16 cellular contexts compared by ENCODE assay signal in the genomic region with DNA sequence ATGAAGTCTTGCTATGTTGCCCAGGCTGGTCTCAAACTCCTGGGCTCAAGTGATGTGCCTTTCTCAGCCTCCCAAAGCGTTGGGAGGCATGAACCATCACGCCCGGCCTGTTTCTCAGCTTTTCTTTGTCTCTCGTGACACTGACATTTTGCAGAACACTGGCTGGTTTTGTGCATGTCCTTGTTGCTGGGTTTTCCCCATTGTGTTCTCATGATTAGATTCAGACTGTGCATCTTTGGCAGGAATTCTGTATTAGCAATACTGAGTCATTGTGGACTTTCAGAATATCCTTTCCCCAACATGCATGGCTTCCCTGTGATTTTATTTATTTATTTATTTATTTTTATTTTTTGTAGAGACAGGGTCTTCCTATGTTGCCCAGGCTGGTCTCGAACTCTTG.
DNase-seq lines count a peak whose midpoint lies in the region; ATAC-seq and TF ChIP-seq lines count a peak whose summit lies in the region.
"Had no signal": no experiment of that assay in that cellular context is flagged by ENCODE, and none has a peak within 500 bp of the region (broad histone marks: within the 10 kb centered on the region; RNA-seq: fewer than 3 reads in every experiment).

No MANE protein-coding gene starts in this region.

- CTCF ChIA-PET in AG04449 (lab: Yijun Ruan, JAX): interaction anchor here (0.9 to 1.4 kb wide), 3 partner anchors 18 to 231 kb away, joined by 3 to 4 read pairs (median 3); no protein-coding TSS in a partner anchor

- no peak for ATAC-seq in GM21360 (IDR thresholded peaks at IDR 0.05; ENCODE audit: unreplicated experiment)
- ATAC-seq: body of pancreas had no signal

- in situ Hi-C loops in astrocyte of the spinal cord (cut with HindIII; ENCODE audit: low sequenced_read_pairs): no loop called here

- DNase-seq in AG04449 (ENCODE audit: low read depth, low spot score) (peak; percentile 54), HPDE6-E6E7 (ENCODE audit: extremely low spot score) (peak; percentile 31), astrocyte of the spinal cord (ENCODE audit: low read depth, low spot score) (peak; percentile 67), hepatic stellate cell (ENCODE audit: low spot score) (peak; percentile 42), HUDEP-2 (lab: John Stamatoyannopoulos, UW; ENCODE audit: unreplicated experiment in 76 of 76) (no peak), inferior parietal cortex (ENCODE audit: extremely low spot score) (no peak)
- DNase-seq in effector CD8-positive, alpha-beta T cell (lab: John Stamatoyannopoulos, UW): no peak
- DNase-seq: ACHN; body of pancreas; effector CD4-positive, alpha-beta T cell; NCI-H748 treated with DMSO at 0.1 percent for 48 hours; SHP77; T1000; testis had no signal

- POLR2A ChIA-PET in AG04449 (lab: Yijun Ruan, JAX): no interaction called here

- TF ChIP-seq CTCF in AG04449 (IDR thresholded peaks at IDR 0.05; ENCODE audit: insufficient read depth, low read length, missing control alignments) (no peak), astrocyte of the spinal cord (IDR thresholded peaks at IDR 0.05; ENCODE audit: low read depth, low read length) (no peak)

- no peak overlapping the region for H3K4me3 ChIP-seq in AG04449 (ENCODE audit: low read depth, low read length)
- no peak overlapping the region for H3K4me3 ChIP-seq in astrocyte of the spinal cord (ENCODE audit: low read depth, low read length)
- H3K4me3 ChIP-seq: body of pancreas, lung, testis had no signal

Comparison
In these comparisons a context has a peak if more than half of its experiments do, and no peak if none do; other contexts are left out.
1. DNase-seq: peak in AG04449 (single experiment), HPDE6-E6E7 (single experiment), astrocyte of the spinal cord (single experiment) and hepatic stellate cell (single experiment); none in HUDEP-2 (0 of 76), effector CD8-positive, alpha-beta T cell (single experiment) and inferior parietal cortex (single experiment).